Comparison of ENCODE assay signal across 16 cellular contexts in the genomic region with DNA sequence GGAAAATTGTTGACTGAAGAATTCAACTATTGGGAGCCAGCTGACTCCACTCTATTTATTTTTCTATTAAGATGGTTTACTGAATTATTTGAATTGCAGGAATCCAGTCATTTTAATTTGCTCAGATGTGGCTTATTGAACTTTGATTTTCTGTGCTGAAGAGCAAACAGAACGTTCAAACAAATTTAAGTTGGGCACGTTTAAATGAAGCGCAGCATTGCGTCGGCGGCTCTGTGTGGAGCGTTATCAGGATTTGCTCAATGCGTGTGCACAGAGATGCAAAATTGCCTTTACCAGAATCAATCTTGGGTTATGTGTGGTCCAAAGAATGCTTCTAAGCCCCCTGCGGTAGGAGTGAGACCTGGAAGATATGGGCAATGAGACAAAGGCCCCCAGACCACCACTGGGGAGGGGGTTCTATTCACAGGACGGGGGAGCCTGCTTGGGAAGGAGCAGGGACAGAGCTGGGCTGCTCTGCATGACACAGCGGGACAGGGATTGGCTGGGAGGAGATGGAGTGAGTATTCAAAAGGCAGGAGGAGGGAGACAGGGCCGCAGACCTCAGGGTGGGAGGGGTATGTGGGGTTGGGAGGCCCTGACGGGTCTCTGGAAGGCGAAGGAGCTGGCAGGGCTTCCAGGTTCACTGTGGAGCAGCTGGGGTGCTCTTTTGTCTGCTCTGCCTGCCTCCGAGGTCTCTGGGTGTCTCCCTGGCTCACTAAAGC.
DNase-seq lines count a peak whose midpoint lies in the region; ATAC-seq and TF ChIP-seq lines count a peak whose summit lies in the region.
"Had no signal": no experiment of that assay in that cellular context is flagged by ENCODE, and none has a peak within 500 bp of the region (broad histone marks: within the 10 kb centered on the region; RNA-seq: fewer than 3 reads in every experiment).

No MANE protein-coding gene starts in this region.

- no peak for ATAC-seq in GM21447 (IDR thresholded peaks at IDR 0.05; ENCODE audit: unreplicated experiment)
- ATAC-seq in naive thymus-derived CD8-positive, alpha-beta T cell: no peak
- ATAC-seq: Panc1, Right ventricle myocardium inferior had no signal

- H3K36me3 Mint-ChIP-seq in brain: no peaks in the 10 kb centered on the region
- no peaks in the 10 kb centered on the region for H3K36me3 Mint-ChIP-seq in naive thymus-derived CD8-positive, alpha-beta T cell
- H3K36me3 Mint-ChIP-seq: CD8-positive, alpha-beta memory T cell had no signal

- no peaks in the 10 kb centered on the region for H3K36me3 ChIP-seq in H7 (replicated peaks; ENCODE audit: control insufficient read depth, insufficient read depth, low read length)
- no peaks in the 10 kb centered on the region for H3K36me3 ChIP-seq in neutrophil
- H3K36me3 ChIP-seq: BE2C had no signal

- POLR2A ChIA-PET in naive thymus-derived CD8-positive, alpha-beta T cell (lab: Charles Lee): no interaction called here

- H3K27me3 Mint-ChIP-seq in brain: no peaks in the 10 kb centered on the region
- H3K27me3 Mint-ChIP-seq in naive thymus-derived CD8-positive, alpha-beta T cell: peaks cover 0 to 5% (median 3%) of the 10 kb centered on the region in 5 donors

- peak overlapping the region in 2 of 5 experiments; percentile 30 to 36 for H3K4me3 Mint-ChIP-seq in brain
- H3K4me3 Mint-ChIP-seq in naive thymus-derived CD8-positive, alpha-beta T cell: no peak overlapping the region
- H3K4me3 Mint-ChIP-seq: CD8-positive, alpha-beta memory T cell had no signal

- no peaks in the 10 kb centered on the region for H3K9me3 Mint-ChIP-seq in brain
- H3K9me3 Mint-ChIP-seq in naive thymus-derived CD8-positive, alpha-beta T cell: no peaks in the 10 kb centered on the region
- H3K9me3 Mint-ChIP-seq: CD8-positive, alpha-beta memory T cell; IgD-negative memory B cell had no signal

- H3K27ac Mint-ChIP-seq in brain: peak overlapping the region in 3 of 5 experiments; percentile 65 to 93 (median 65)
- H3K27ac Mint-ChIP-seq in naive thymus-derived CD8-positive, alpha-beta T cell: no peak overlapping the region
- H3K27ac Mint-ChIP-seq: IgD-negative memory B cell had no signal

- peaks cover 46% of the 10 kb centered on the region for H3K4me1 Mint-ChIP-seq in brain
- no peaks in the 10 kb centered on the region for H3K4me1 Mint-ChIP-seq in naive thymus-derived CD8-positive, alpha-beta T cell
- H3K4me1 Mint-ChIP-seq: CD8-positive, alpha-beta memory T cell had no signal

- no peaks in the 10 kb centered on the region for H3K9me3 ChIP-seq in neutrophil
- H3K9me3 ChIP-seq: BE2C had no signal

- peak; percentile 88 for DNase-seq in H7
- DNase-seq in iPS-NIHi11 (ENCODE audit: low spot score): peak; percentile 70
- DNase-seq in globus pallidus (ENCODE audit: low spot score): no peak
- DNase-seq in naive thymus-derived CD8-positive, alpha-beta T cell: no peak
- DNase-seq: BE2C; CD8-positive, alpha-beta memory T cell; NCI-H1436; NCI-H2081 treated with DMSO at 0.1 percent for 48 hours; NCI-H2227 treated with DMSO at 0.1 percent for 48 hours; NCI-H524 treated with DMSO at 0.1 percent for 48 hours had no signal

- peaks cover 4 to 34% of the 10 kb centered on the region in 2 experiments for H3K4me1 ChIP-seq in neutrophil (ENCODE audit: control insufficient read depth in 1 of 2, insufficient read depth in 1 of 2, low read depth in 1 of 2, low read length in 1 of 2)

- H3K4me3 ChIP-seq in H7 (ENCODE audit: insufficient read depth, low read depth, low read length) (no peak overlapping the region), neutrophil (ENCODE audit: low read depth in 1 of 2, low read length in 1 of 2) (no peak overlapping the region)

- H3K27me3 ChIP-seq in H7 (ENCODE audit: control insufficient read depth, insufficient read depth, low read length) (no peaks in the 10 kb centered on the region), neutrophil (no peaks in the 10 kb centered on the region)
- H3K27me3 ChIP-seq: BE2C had no signal

- no peak for TF ChIP-seq CTCF in brain (conservative IDR thresholded peaks at IDR 0.05)
- TF ChIP-seq CTCF in neutrophil (IDR thresholded peaks at IDR 0.05): no peak

- H3K27ac ChIP-seq in neutrophil: peak overlapping the region; percentile 26

Comparison
In these comparisons a context has a peak if more than half of its experiments do, and no peak if none do; other contexts are left out.
1. DNase-seq: peak in H7 (single experiment) and iPS-NIHi11 (single experiment); none in globus pallidus (single experiment) and naive thymus-derived CD8-positive, alpha-beta T cell (0 of 10).
2. H3K27ac Mint-ChIP-seq: peak in brain (3 of 5); none in naive thymus-derived CD8-positive, alpha-beta T cell (0 of 10).